1 cellular context compared by ENCODE assay signal in the genomic region with DNA sequence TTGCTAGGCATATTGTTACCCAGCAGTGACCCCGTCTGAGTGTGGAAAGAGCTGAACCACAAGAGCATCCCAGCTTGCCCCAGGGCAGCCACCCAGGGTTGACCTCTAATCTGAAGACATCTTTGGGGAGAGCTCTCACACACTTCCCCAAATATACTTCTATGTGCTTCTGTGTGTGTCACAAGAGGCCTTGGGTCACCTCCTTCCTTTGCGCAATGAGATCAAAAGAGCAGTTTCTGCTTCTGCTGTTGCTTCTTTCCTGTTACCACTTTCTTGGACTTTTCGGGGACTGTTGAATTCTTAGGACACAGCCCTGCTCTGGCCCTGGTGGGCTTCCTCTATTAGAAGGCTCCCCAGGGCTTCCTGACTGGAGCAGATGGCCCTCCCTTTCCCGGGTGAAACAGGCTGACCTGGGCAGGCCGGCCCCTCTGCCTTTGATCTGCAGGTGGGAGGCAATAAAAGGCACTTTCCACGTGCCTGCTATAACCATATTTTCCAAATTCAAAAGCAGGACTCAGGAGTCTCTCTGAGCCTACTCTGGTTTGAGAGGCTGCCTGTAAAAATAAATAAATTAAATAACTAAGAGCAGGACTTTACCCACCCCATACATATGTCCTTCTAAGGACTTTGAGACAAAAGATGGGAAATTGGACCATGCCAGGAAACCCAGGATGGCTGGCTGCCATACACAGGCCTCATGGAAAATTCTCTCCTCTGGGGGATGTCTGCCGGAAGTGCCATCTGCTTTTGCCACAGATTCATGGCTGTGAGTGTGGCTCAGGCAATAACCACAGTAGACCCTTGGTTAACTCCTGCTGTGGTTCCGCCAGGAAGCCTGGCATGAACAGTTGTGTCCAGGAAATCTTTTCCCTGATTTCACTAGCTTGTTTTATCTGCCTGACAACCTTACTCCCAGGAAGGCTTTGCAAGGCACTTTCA.
TF ChIP-seq lines count a peak whose summit lies in the region.

No MANE protein-coding gene starts in this region.

TF ChIP-seq in SK-N-SH, 30 proteins besides CTCF, POLR2A, EP300 and RAD21 (continued from another document):
- no peak for TF ChIP-seq IRF3 (IDR thresholded peaks at IDR 0.05; ENCODE audit: low read depth, low read length)
- TF ChIP-seq GATA2 (CRISPR knock-in tag; IDR thresholded peaks at IDR 0.05), result no peak
- TF ChIP-seq, protein P1, sequence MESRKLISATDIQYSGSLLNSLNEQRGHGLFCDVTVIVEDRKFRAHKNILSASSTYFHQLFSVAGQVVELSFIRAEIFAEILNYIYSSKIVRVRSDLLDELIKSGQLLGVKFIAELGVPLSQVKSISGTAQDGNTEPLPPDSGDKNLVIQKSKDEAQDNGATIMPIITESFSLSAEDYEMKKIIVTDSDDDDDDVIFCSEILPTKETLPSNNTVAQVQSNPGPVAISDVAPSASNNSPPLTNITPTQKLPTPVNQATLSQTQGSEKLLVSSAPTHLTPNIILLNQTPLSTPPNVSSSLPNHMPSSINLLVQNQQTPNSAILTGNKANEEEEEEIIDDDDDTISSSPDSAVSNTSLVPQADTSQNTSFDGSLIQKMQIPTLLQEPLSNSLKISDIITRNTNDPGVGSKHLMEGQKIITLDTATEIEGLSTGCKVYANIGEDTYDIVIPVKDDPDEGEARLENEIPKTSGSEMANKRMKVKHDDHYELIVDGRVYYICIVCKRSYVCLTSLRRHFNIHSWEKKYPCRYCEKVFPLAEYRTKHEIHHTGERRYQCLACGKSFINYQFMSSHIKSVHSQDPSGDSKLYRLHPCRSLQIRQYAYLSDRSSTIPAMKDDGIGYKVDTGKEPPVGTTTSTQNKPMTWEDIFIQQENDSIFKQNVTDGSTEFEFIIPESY (IDR thresholded peaks at IDR 0.05; ENCODE audit: borderline replicate concordance, low read depth), result no peak
- no peak for TF ChIP-seq EZH2phosphoT487 (IDR thresholded peaks at IDR 0.05; ENCODE audit: borderline replicate concordance, low read depth)
- TF ChIP-seq NFIC (IDR thresholded peaks at IDR 0.05; ENCODE audit: borderline replicate concordance), result no peak
- TF ChIP-seq SMC3 (IDR thresholded peaks at IDR 0.05; ENCODE audit: low read depth, low read length), result no peak
- no peak for TF ChIP-seq PBX3 (IDR thresholded peaks at IDR 0.05)
- TF ChIP-seq FOXM1 (IDR thresholded peaks at IDR 0.05; ENCODE audit: low read depth), result no peak
